ENCODE assay signal across 9 cellular contexts in genomic region chr9:137138701-137139467, GRCh38. TPM values are rescaled to one million over a fixed set of nuclear protein-coding genes. Genes with fewer than 3 reads are reported as not detected.
DNase-seq lines count a peak whose midpoint lies in the region; ATAC-seq and TF ChIP-seq lines count a peak whose summit lies in the region.
"Had no signal": no experiment of that assay in that cellular context is flagged by ENCODE, and none has a peak within 500 bp of the region (broad histone marks: within the 10 kb centered on the region; RNA-seq: fewer than 3 reads in every experiment).

GRIN1 (plus strand) TSS chr9:137139154; CDS start chr9:137139487, 333 bp downstream.

- TF ChIP-seq RAD21 in IMR-90 (IDR thresholded peaks at IDR 0.05; ENCODE audit: low read length), result no peak

- H3K9me1 ChIP-seq in IMR-90 (ENCODE audit: insufficient read depth, low read length), result peaks cover 4% of the 10 kb centered on the region; the same call in 1 of the 2 replicates

- in situ Hi-C loops in IMR-90 (cut with MboI; ENCODE audit: low sequenced_read_pairs), result no loop called here

- POLR2A ChIA-PET in IMR-90 (lab: Charles Lee; ENCODE audit: unreplicated experiment), result no interaction called here

- H3K4me1 ChIP-seq in IMR-90 (ENCODE audit: control insufficient read depth, insufficient read depth, low read length) (no peaks in the 10 kb centered on the region; the same call in 1 of the 2 replicates), mesendoderm (ENCODE audit: control insufficient read depth, low read depth, low read length) (no peaks in the 10 kb centered on the region), tibial artery (peaks cover 0 to 9% (median 5%) of the 10 kb centered on the region in 4 donors), ascending aorta (no peaks in the 10 kb centered on the region)

- H3K9ac ChIP-seq in IMR-90 (ENCODE audit: low read depth, low read length) (no peak within 1 kb of the TSS), mesendoderm (ENCODE audit: low read length) (no peak within 1 kb of the TSS)

- H3K4ac ChIP-seq in IMR-90 (ENCODE audit: low read depth, low read length) (no peak within 1 kb of the TSS), mesendoderm (ENCODE audit: low read depth, low read length) (no peak within 1 kb of the TSS)

- H3K27ac ChIP-seq in IMR-90 (ENCODE audit: insufficient read depth, low read length) (no peak within 1 kb of the TSS), coronary artery (no peak within 1 kb of the TSS), mesendoderm (ENCODE audit: low read depth, low read length) (no peak within 1 kb of the TSS), tibial artery (no peak within 1 kb of the TSS), ascending aorta (no peak within 1 kb of the TSS)
- H3K27ac ChIP-seq: thoracic aorta had no signal

- no peak within 1 kb of the TSS for H4K91ac ChIP-seq in IMR-90 (ENCODE audit: insufficient read depth, low read depth, low read length)

- no peak within 1 kb of the TSS for H4K5ac ChIP-seq in IMR-90 (ENCODE audit: low read depth, low read length)
- no peak within 1 kb of the TSS for H4K5ac ChIP-seq in mesendoderm (ENCODE audit: low read length)

- H4K8ac ChIP-seq in IMR-90 (ENCODE audit: low read depth in 2 of 2, low read length in 2 of 2) (no peak within 1 kb of the TSS), mesendoderm (ENCODE audit: low read depth, low read length) (no peak within 1 kb of the TSS)

- H3K9me3 ChIP-seq in IMR-90 (ENCODE audit: control insufficient read depth, insufficient read depth, low read length), result no peaks in the 10 kb centered on the region
- H3K9me3 ChIP-seq in tibial artery, result no peaks in the 10 kb centered on the region
- no peaks in the 10 kb centered on the region for H3K9me3 ChIP-seq in ascending aorta
- H3K9me3 ChIP-seq: thoracic aorta had no signal

- H2BK5ac ChIP-seq in IMR-90 (ENCODE audit: low read depth, low read length, poor library complexity, severe bottlenecking) (no peak within 1 kb of the TSS), mesendoderm (ENCODE audit: low read length) (no peak within 1 kb of the TSS)

- H3K18ac ChIP-seq in IMR-90 (ENCODE audit: low read depth, low read length), result no peak within 1 kb of the TSS
- no peak within 1 kb of the TSS for H3K18ac ChIP-seq in mesendoderm (ENCODE audit: low read length)

- H3K4me2 ChIP-seq in IMR-90 (ENCODE audit: low read depth, low read length) (no peak within 1 kb of the TSS), mesendoderm (ENCODE audit: low read length) (no peak within 1 kb of the TSS)

- no peak within 1 kb of the TSS for H2BK20ac ChIP-seq in IMR-90 (ENCODE audit: low read depth, low read length)

- no peaks in the 10 kb centered on the region; the same call in 1 of the 2 replicates for H4K20me1 ChIP-seq in IMR-90 (ENCODE audit: insufficient read depth, low read length)

- H2AK9ac ChIP-seq in IMR-90 (replicated peaks; ENCODE audit: low read depth, low read length, poor library complexity), result no peak within 1 kb of the TSS

- H3K79me1 ChIP-seq in IMR-90 (ENCODE audit: low read depth in 1 of 2, low read length in 2 of 2) (no peaks in the 10 kb centered on the region), mesendoderm (ENCODE audit: low read length) (no peaks in the 10 kb centered on the region)

- no peak within 1 kb of the TSS for H2BK15ac ChIP-seq in IMR-90 (ENCODE audit: low read depth, low read length)
- H2BK15ac ChIP-seq in mesendoderm (replicated peaks; ENCODE audit: low read depth), result no peak within 1 kb of the TSS

- no peak within 1 kb of the TSS for H2AK5ac ChIP-seq in IMR-90 (ENCODE audit: low read depth, low read length)
- no peak within 1 kb of the TSS for H2AK5ac ChIP-seq in mesendoderm (ENCODE audit: low read length)

- TF ChIP-seq CTCF in IMR-90 (conservative IDR thresholded peaks at IDR 0.05; ENCODE audit: low read depth, low read length), result no peak
- no peak for TF ChIP-seq CTCF in coronary artery (IDR thresholded peaks at IDR 0.05)
- TF ChIP-seq CTCF in tibial artery (IDR thresholded peaks at IDR 0.05), result no peak
- no peak for TF ChIP-seq CTCF in ascending aorta (IDR thresholded peaks at IDR 0.05)

- WGBS in IMR-90 (ENCODE audit: extremely low coverage in 2 of 2, insufficient read length in 1 of 2), 2 experiments, result 15% methylated on average over 64 of the region's 105 CpGs; no CpG with 5 or more reads in 1 of the 2 experiments
- no CpG with 5 or more reads among the region's 105 CpGs for WGBS in mesendoderm (ENCODE audit: extremely low coverage, insufficient coverage, low lambda C conversion rate)

- intact Hi-C loops in IMR-90 (cut with micrococcal nuclease) (no loop called here), tibial artery (cut with DNase I; ENCODE audit: low total_unique reads) (no loop called here), ascending aorta (cut with DNase I) (no loop called here)

- dilution Hi-C loops in IMR-90 (cut with HindIII; ENCODE audit: low sequenced_read_pairs, unreplicated experiment), result no loop called here

- H3K27me3 ChIP-seq in IMR-90 (ENCODE audit: control insufficient read depth, insufficient read depth, low read length), result peaks cover 68% of the 10 kb centered on the region
- peaks cover 18% of the 10 kb centered on the region for H3K27me3 ChIP-seq in mesendoderm (ENCODE audit: insufficient read depth, low read length, poor library complexity)
- H3K27me3 ChIP-seq in tibial artery, result peaks cover 0 to 95% of the 10 kb centered on the region in 2 donors
- peaks cover 17% of the 10 kb centered on the region for H3K27me3 ChIP-seq in ascending aorta

- peak; percentile 62 for DNase-seq in Ammon's horn (ENCODE audit: low spot score)
- no peak for DNase-seq in IMR-90
- no peak for DNase-seq in coronary artery (ENCODE audit: low spot score)
- peak; percentile 26 for DNase-seq in mesendoderm
- DNase-seq in tibial artery, result no peak
- DNase-seq in ascending aorta (ENCODE audit: low spot score in 2 of 2), result no peak

- no peak for TF ChIP-seq POLR2A in IMR-90 (IDR thresholded peaks at IDR 0.05; ENCODE audit: low read depth, low read length)

- H3K23ac ChIP-seq in IMR-90 (ENCODE audit: low read depth, low read length) (no peak within 1 kb of the TSS), mesendoderm (ENCODE audit: low read length) (no peak within 1 kb of the TSS)

- H3K4me3 ChIP-seq in IMR-90 (ENCODE audit: insufficient read depth, low read depth, low read length), result no peak within 1 kb of the TSS
- peak within 1 kb of the TSS; percentile 27 for H3K4me3 ChIP-seq in coronary artery
- H3K4me3 ChIP-seq in mesendoderm (ENCODE audit: low read length), result no peak within 1 kb of the TSS
- no peak within 1 kb of the TSS for H3K4me3 ChIP-seq in tibial artery
- peak within 1 kb of the TSS in 1 of 2 donors; percentile 32 for H3K4me3 ChIP-seq in ascending aorta
- H3K4me3 ChIP-seq: thoracic aorta had no signal

- BruUV-seq in IMR-90 (replicated peaks; lab: Mats Ljungman, UMichigan), result no TSS peak

- ATAC-seq in IMR-90 (ENCODE audit: low read depth), result peak; percentile 91
- no peak for ATAC-seq in GM19023 (IDR thresholded peaks at IDR 0.05; ENCODE audit: unreplicated experiment)
- ATAC-seq in HG03196 (IDR thresholded peaks at IDR 0.05; ENCODE audit: unreplicated experiment), result no peak

- H3K36me3 ChIP-seq in IMR-90 (ENCODE audit: control insufficient read depth, insufficient read depth, low read length) (no peaks in the 10 kb centered on the region), mesendoderm (ENCODE audit: control insufficient read depth, insufficient read depth, low read length) (no peaks in the 10 kb centered on the region), tibial artery (no peaks in the 10 kb centered on the region), ascending aorta (no peaks in the 10 kb centered on the region)
- H3K36me3 ChIP-seq: thoracic aorta had no signal

- H2BK120ac ChIP-seq in IMR-90 (ENCODE audit: low read depth, low read length) (no peak within 1 kb of the TSS), mesendoderm (ENCODE audit: low read depth, low read length) (no peak within 1 kb of the TSS)

- no peak within 1 kb of the TSS for H3K14ac ChIP-seq in IMR-90 (replicated peaks; ENCODE audit: low read depth, low read length)

- CTCF ChIA-PET in IMR-90 (lab: Yijun Ruan, JAX), result no interaction called here

- no peaks in the 10 kb centered on the region for H3K79me2 ChIP-seq in mesendoderm (ENCODE audit: control insufficient read depth, insufficient read depth, low read length)

- H3K56ac ChIP-seq in IMR-90 (ENCODE audit: extremely low read depth, insufficient read depth, low read length) (no peak within 1 kb of the TSS), mesendoderm (ENCODE audit: low read length) (no peak within 1 kb of the TSS)

- peak within 1 kb of the TSS; percentile 43 for H2AFZ ChIP-seq in IMR-90 (replicated peaks; ENCODE audit: low read length, poor library complexity)

TF ChIP-seq in IMR-90, 13 proteins besides CTCF, POLR2A, EP300 and RAD21 (continues in another document):
- TF ChIP-seq FOS (IDR thresholded peaks at IDR 0.05; ENCODE audit: low read depth, low read length), result no peak
- TF ChIP-seq MXI1 (IDR thresholded peaks at IDR 0.05; ENCODE audit: borderline replicate concordance, low read depth, low read length), result peak; percentile 97
- no peak for TF ChIP-seq NFE2L2 (IDR thresholded peaks at IDR 0.05; ENCODE audit: low read depth, low read length)
- TF ChIP-seq SMC3 (IDR thresholded peaks at IDR 0.05; ENCODE audit: low read depth, low read length), result no peak
- no peak for TF ChIP-seq BHLHE40 (IDR thresholded peaks at IDR 0.05; ENCODE audit: low read depth, low read length)
- TF ChIP-seq MAFK (IDR thresholded peaks at IDR 0.05; ENCODE audit: low read depth, low read length), result no peak
- no peak for TF ChIP-seq CHD1 (IDR thresholded peaks at IDR 0.05; ENCODE audit: low read depth, low read length)
- TF ChIP-seq MAZ (IDR thresholded peaks at IDR 0.05; ENCODE audit: borderline replicate concordance, low read depth, low read length), result peak; percentile 42; the same call in 1 of the 2 replicates
- no peak for TF ChIP-seq ELK1 (IDR thresholded peaks at IDR 0.05; ENCODE audit: borderline replicate concordance, low read depth, low read length)
- TF ChIP-seq CEBPB (IDR thresholded peaks at IDR 0.05; ENCODE audit: low read depth, low read length), result no peak
- no peak for TF ChIP-seq RCOR1 (IDR thresholded peaks at IDR 0.05; ENCODE audit: insufficient replicate concordance, low read length)

RNA-seq across cellular contexts. Expression of gene GRIN1, which starts in this region (rescaled TPM):
- total RNA-seq in IMR-90 (2012; rRNA removed), result not detected in 2 replicates
- polyA plus RNA-seq in IMR-90 (2012; rRNA removed), result 0.04 and 0.09 TPM in 2 replicates
- 0.03 TPM in 2 replicates for polyA plus RNA-seq in IMR-90 (2012; cell fraction: cytosol; rRNA removed)
- 0.15 and 0.29 TPM in 2 replicates for polyA plus RNA-seq in IMR-90 (2012; cell fraction: nucleus; rRNA removed; ENCODE audit: low replicate concordance)
- 0.14 TPM for polyA plus RNA-seq in mesendoderm (2013, experiment 1 of 2)
- polyA plus RNA-seq in mesendoderm (2013, experiment 2 of 2), result 0.08 TPM
- total RNA-seq in ascending aorta, result not detected
- total RNA-seq: thoracic aorta had no signal

Comparison
In these comparisons a context has a peak if more than half of its experiments do, and no peak if none do; other contexts are left out.
1. Peak in ATAC-seq in IMR-90; RNA of the gene not detected or under 1 TPM.
2. DNase-seq: peak in Ammon's horn (single experiment) and mesendoderm (single experiment); none in IMR-90 (single experiment), coronary artery (single experiment), tibial artery (0 of 2) and ascending aorta (0 of 2).